Comparison of ENCODE assay signal across 15 cellular contexts in genomic region chr20:56409521-56409920, GRCh38. TPM values are rescaled to one million over a fixed set of nuclear protein-coding genes. Genes with fewer than 3 reads are reported as not detected.
A peak's percentile ranks its signal among the peaks of the same experiment; 100 is the strongest.
DNase-seq lines count a peak whose midpoint lies in the region; ATAC-seq and TF ChIP-seq lines count a peak whose summit lies in the region.
"Had no signal": no experiment of that assay in that cellular context is flagged by ENCODE, and none has a peak within 500 bp of the region (broad histone marks: within the 10 kb centered on the region; RNA-seq: fewer than 3 reads in every experiment).

No MANE protein-coding gene starts in this region.

- POLR2A ChIA-PET in CD8-positive, alpha-beta T cell (lab: Charles Lee), result interaction anchor here (2.4 kb wide), 1 partner anchor 9 kb away, joined by 8 read pairs; no protein-coding TSS in a partner anchor

- H3K4me3 ChIP-seq in CD8-positive, alpha-beta T cell (ENCODE audit: low read depth, low read length), result no peak overlapping the region
- H3K4me3 ChIP-seq in fibroblast of pulmonary artery (replicated peaks; ENCODE audit: low read depth, low read length) (no peak overlapping the region), muscle layer of duodenum (ENCODE audit: low read depth in 1 of 2, low read length in 2 of 2) (no peak overlapping the region), dorsolateral prefrontal cortex (no peak overlapping the region)
- H3K4me3 ChIP-seq: BLaER1 had no signal

- H3K27me3 Mint-ChIP-seq in CD8-positive, alpha-beta T cell (ENCODE audit: low read depth), result no peaks in the 10 kb centered on the region
- H3K27me3 Mint-ChIP-seq: dendritic cell treated with granulocyte-macrophage colony-stimulating factor and Interleukin-4, amounts not matched to agents 40 ng/mL and 50 ng/mL, for 4 days; IgD-negative memory B cell had no signal

- DNase-seq in CD8-positive, alpha-beta T cell, result no peak
- DNase-seq in NOMO-1 (lab: John Stamatoyannopoulos, UW; ENCODE audit: unreplicated experiment in 2 of 2) (peak; percentile 40 to 89), fibroblast of pulmonary artery (ENCODE audit: low read depth) (peak; percentile 99), OCI-M2 (lab: John Stamatoyannopoulos, UW; ENCODE audit: unreplicated experiment) (no peak), NCI-H2029 treated with DMSO at 0.1 percent for 48 hours (lab: John Stamatoyannopoulos, UW) (no peak), dorsolateral prefrontal cortex (no peak)
- DNase-seq: activated CD8-positive, alpha-beta memory T cell treated with anti-CD3 and anti-CD28 coated beads, Interleukin-2, amount 50 U/mL, for 48 hours; amniotic stem cell; NCI-H2081 had no signal

- H3K9me3 ChIP-seq in CD8-positive, alpha-beta T cell (ENCODE audit: low read length), result no peaks in the 10 kb centered on the region
- no peaks in the 10 kb centered on the region for H3K9me3 ChIP-seq in muscle layer of duodenum (ENCODE audit: control insufficient read depth in 1 of 2, low read length in 2 of 2)
- H3K9me3 ChIP-seq: BLaER1 had no signal

- intact Hi-C loops in CD8-positive, alpha-beta T cell (cut with DNase I, micrococcal nuclease), result no loop called here
- intact Hi-C loops in dorsolateral prefrontal cortex (cut with DNase I), result no loop called here

- no peak overlapping the region for H3K4me3 Mint-ChIP-seq in CD8-positive, alpha-beta T cell
- H3K4me3 Mint-ChIP-seq: dendritic cell treated with granulocyte-macrophage colony-stimulating factor and Interleukin-4, amounts not matched to agents 40 ng/mL and 50 ng/mL, for 4 days; IgD-negative memory B cell had no signal

- peaks cover 8% of the 10 kb centered on the region for H3K36me3 ChIP-seq in CD8-positive, alpha-beta T cell (ENCODE audit: insufficient read depth, low read length)
- H3K36me3 ChIP-seq in muscle layer of duodenum (ENCODE audit: control insufficient read depth in 1 of 2, insufficient read depth in 2 of 2, low read length in 2 of 2), result peaks cover 21 to 36% of the 10 kb centered on the region in 2 donors

- ATAC-seq in CD8-positive, alpha-beta T cell, result no peak
- ATAC-seq in HG03521 (IDR thresholded peaks at IDR 0.05; ENCODE audit: unreplicated experiment), result no peak

- peaks cover 33% of the 10 kb centered on the region for H3K4me1 ChIP-seq in CD8-positive, alpha-beta T cell (ENCODE audit: insufficient read depth, low read length)
- H3K4me1 ChIP-seq in muscle layer of duodenum (ENCODE audit: control insufficient read depth in 1 of 2, insufficient read depth in 2 of 2, low read length in 2 of 2), result peaks cover 0 to 9% of the 10 kb centered on the region in 2 donors

- no peak for TF ChIP-seq CTCF in CD8-positive, alpha-beta T cell (IDR thresholded peaks at IDR 0.05)
- TF ChIP-seq CTCF in fibroblast of pulmonary artery (IDR thresholded peaks at IDR 0.05; ENCODE audit: low read length, missing control alignments), result no peak
- no peak for TF ChIP-seq CTCF in dorsolateral prefrontal cortex (IDR thresholded peaks at IDR 0.05 in 54 of 56, conservative IDR thresholded peaks at IDR 0.05 in 2 of 56; ENCODE audit: low read depth in 1 of 56, partially characterized antibody in 56 of 56)

- CTCF ChIA-PET in CD8-positive, alpha-beta T cell (lab: Charles Lee), result interaction anchor here (1.7 to 2.3 kb wide), 3 partner anchors 9 to 14 kb away, joined by 5 to 9 read pairs (median 6); no protein-coding TSS in a partner anchor

- no peaks in the 10 kb centered on the region for H3K27me3 ChIP-seq in CD8-positive, alpha-beta T cell (ENCODE audit: insufficient read depth, low read length)
- no peaks in the 10 kb centered on the region for H3K27me3 ChIP-seq in muscle layer of duodenum (ENCODE audit: low read depth, low read length)
- no peaks in the 10 kb centered on the region for H3K27me3 ChIP-seq in dorsolateral prefrontal cortex
- H3K27me3 ChIP-seq: BLaER1 had no signal

- peaks cover 35% of the 10 kb centered on the region for H3K4me1 Mint-ChIP-seq in CD8-positive, alpha-beta T cell (ENCODE audit: low read depth)

- H3K9me3 Mint-ChIP-seq in CD8-positive, alpha-beta T cell, result no peaks in the 10 kb centered on the region
- H3K9me3 Mint-ChIP-seq: dendritic cell treated with granulocyte-macrophage colony-stimulating factor and Interleukin-4, amounts not matched to agents 40 ng/mL and 50 ng/mL, for 4 days; IgD-negative memory B cell had no signal

- peaks cover 40% of the 10 kb centered on the region for H3K36me3 Mint-ChIP-seq in CD8-positive, alpha-beta T cell

- no peak overlapping the region for H3K27ac ChIP-seq in CD8-positive, alpha-beta T cell (ENCODE audit: low read depth, low read length)
- H3K27ac ChIP-seq in muscle layer of duodenum (ENCODE audit: low read length) (peak overlapping the region; percentile 5), dorsolateral prefrontal cortex (peak overlapping the region in 16 of 59 donors; percentile 0 to 74 (median 20))
- H3K27ac ChIP-seq: BLaER1 had no signal

- H3K27ac Mint-ChIP-seq in CD8-positive, alpha-beta T cell, result peak overlapping the region; percentile 46
- H3K27ac Mint-ChIP-seq: IgD-negative memory B cell had no signal

RNA-seq across cellular contexts. Expression of gene CASS4, which starts 2.5 kb away (rescaled TPM):
- total RNA-seq in CD8-positive, alpha-beta T cell, result 10 to 100 TPM; 23.5 to 26.0 TPM
- total RNA-seq in dorsolateral prefrontal cortex, result 1 to 10 TPM in 110 of 120 experiments, under 1 TPM in 10; 0.25 to 4.8 (median 1.9) TPM
- total RNA-seq: SK-MEL-5 had no signal

RNA-seq across cellular contexts. Expression of gene CSTF1, which starts 17.1 kb away (rescaled TPM):
- total RNA-seq in CD8-positive, alpha-beta T cell, result 10 to 100 TPM; 20.7 to 26.0 TPM
- total RNA-seq in dorsolateral prefrontal cortex, result 10 to 100 TPM; 15.8 to 37.3 (median 25.6) TPM

RNA-seq across cellular contexts. Expression of gene AURKA, which starts 17.5 kb away (rescaled TPM):
- under 1 TPM; 0.22 to 0.81 TPM for total RNA-seq in CD8-positive, alpha-beta T cell
- total RNA-seq in dorsolateral prefrontal cortex, result 1 to 10 TPM; 1.1 to 5.7 (median 2.8) TPM

RNA-seq across cellular contexts. Expression of gene FAM210B, which starts 50.7 kb away (rescaled TPM):
- 10 to 100 TPM; 10.8 to 12.1 TPM for total RNA-seq in CD8-positive, alpha-beta T cell
- total RNA-seq in dorsolateral prefrontal cortex, result 10 to 100 TPM; 19.5 to 41.4 (median 28.6) TPM

RNA-seq across cellular contexts. Expression of gene RTF2, which starts 58.9 kb away (rescaled TPM):
- total RNA-seq in CD8-positive, alpha-beta T cell, result 10 to 100 TPM; 56.5 to 57.6 TPM
- total RNA-seq in dorsolateral prefrontal cortex, result 100 to 1,000 TPM in 55 of 120 experiments, 10 to 100 TPM in 65; 74.7 to 133 (median 99.7) TPM

Comparison
In these comparisons a context has a peak if more than half of its experiments do, and no peak if none do; other contexts are left out.
1. DNase-seq: peak in NOMO-1 (2 of 2) and fibroblast of pulmonary artery (single experiment); none in CD8-positive, alpha-beta T cell (0 of 7), OCI-M2 (single experiment), NCI-H2029 treated with DMSO at 0.1 percent for 48 hours (single experiment) and dorsolateral prefrontal cortex (0 of 10).
2. RNA of gene CASS4, which starts 2.5 kb away (total RNA-seq): 23.5 to 26.0 TPM in CD8-positive, alpha-beta T cell; 0.25 to 4.8 TPM in dorsolateral prefrontal cortex; every median in the first group is over 4 times any median in the second.